In the genomic region with DNA sequence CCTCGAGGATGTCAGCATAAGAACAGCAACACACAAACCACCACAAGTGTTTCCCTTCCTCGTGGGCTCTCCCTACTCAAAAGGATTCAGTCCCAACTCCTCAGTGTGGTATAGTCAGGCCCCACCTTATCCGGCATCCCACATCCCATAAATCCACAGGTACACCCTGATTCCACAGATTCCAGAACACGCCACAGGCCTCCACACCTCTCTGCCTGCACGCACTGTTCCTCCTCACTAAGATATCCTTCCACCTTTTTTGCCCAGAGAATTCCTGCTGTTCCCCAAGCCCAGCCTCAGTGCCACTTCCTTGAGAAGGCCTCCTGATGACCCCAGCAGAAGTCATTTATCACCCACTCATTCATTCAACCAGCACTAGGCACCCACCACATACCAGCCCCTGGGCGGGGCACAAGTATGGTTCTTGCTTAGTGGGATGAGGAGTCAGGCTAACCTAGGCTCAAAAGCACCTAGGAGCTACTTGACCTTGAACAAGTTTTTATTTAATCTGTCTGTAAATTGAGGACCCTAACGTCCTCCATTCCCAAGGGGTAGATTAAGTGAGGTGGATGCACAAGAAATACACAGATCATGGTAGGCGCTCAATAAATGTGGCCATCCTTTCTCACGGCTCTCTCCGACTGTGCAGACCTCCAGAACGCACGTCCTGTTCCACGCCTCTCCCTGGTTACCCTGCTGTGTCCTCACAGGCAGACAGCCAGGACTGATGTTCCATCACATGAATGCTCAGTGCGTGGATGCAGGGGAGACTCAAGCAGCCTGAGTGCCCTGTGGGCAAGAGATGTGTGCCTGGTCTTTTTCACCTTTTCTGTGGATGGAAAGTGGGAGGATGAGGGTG, we compare ENCODE assay signal across 14 cellular contexts. TPM values are rescaled to one million over a fixed set of nuclear protein-coding genes. Genes with fewer than 3 reads are reported as not detected.
DNase-seq lines count a peak whose midpoint lies in the region; ATAC-seq and TF ChIP-seq lines count a peak whose summit lies in the region.
"Had no signal": no experiment of that assay in that cellular context is flagged by ENCODE, and none has a peak within 500 bp of the region (broad histone marks: within the 10 kb centered on the region; RNA-seq: fewer than 3 reads in every experiment).

No MANE protein-coding gene starts in this region.

- peaks cover 82% of the 10 kb centered on the region for H3K27me3 Mint-ChIP-seq in activated T-cell treated with anti-CD3 and anti-CD28 coated beads, Interleukin-2, amount 50 U/mL, for 24 hours
- H3K27me3 Mint-ChIP-seq in WTC11 (ENCODE audit: low read depth) = peaks cover 83% of the 10 kb centered on the region
- H3K27me3 Mint-ChIP-seq in stimulated activated naive B cell treated with anti-CD40 and anti-IgM and Interleukin-4, amounts not matched to agents 10 μg/mL and 1 μg/mL and 100 μg/mL, for 72 hours = peaks cover 80% of the 10 kb centered on the region in 2 donors

- no peak overlapping the region for H2AFZ ChIP-seq in mammary epithelial cell (ENCODE audit: low read depth, low read length)

- H3K36me3 ChIP-seq in mammary epithelial cell (ENCODE audit: insufficient read depth, low read length) = no peaks in the 10 kb centered on the region
- H3K36me3 ChIP-seq: SJSA1 had no signal

- no peak overlapping the region for H3K4me3 ChIP-seq in mammary epithelial cell (replicated peaks in 1 of 3; ENCODE audit: insufficient read depth in 1 of 3, low read depth in 2 of 3, low read length in 3 of 3)
- H3K4me3 ChIP-seq: SJSA1 had no signal

- no peak overlapping the region for H3K27ac Mint-ChIP-seq in activated T-cell treated with anti-CD3 and anti-CD28 coated beads, Interleukin-2, amount 50 U/mL, for 24 hours
- no peak overlapping the region for H3K27ac Mint-ChIP-seq in WTC11
- H3K27ac Mint-ChIP-seq in stimulated activated naive B cell treated with anti-CD40 and anti-IgM and Interleukin-4, amounts not matched to agents 10 μg/mL and 1 μg/mL and 100 μg/mL, for 72 hours = peak overlapping the region; percentile 44

- 65% methylated on average over 14 of the region's 14 CpGs for WGBS in mammary epithelial cell (ENCODE audit: low coverage, missing lambda C conversion rate)

- POLR2A ChIA-PET in WTC11 (lab: Charles Lee) = no interaction called here

- no peaks in the 10 kb centered on the region for H3K79me2 ChIP-seq in mammary epithelial cell (ENCODE audit: insufficient read depth, low read length)

- no TSS peak for BruUV-seq in mammary epithelial cell (replicated peaks; lab: Mats Ljungman, UMichigan)

- DNase-seq in activated T-cell treated with anti-CD3 and anti-CD28 coated beads, Interleukin-2, amount 50 U/mL, for 24 hours = no peak
- no peak for DNase-seq in activated T-cell treated with anti-CD3 and anti-CD28 coated beads, Interleukin-2, amount 50 U/mL, for 48 hours
- DNase-seq in WTC11 (ENCODE audit: low spot score) (no peak), left cardiac atrium (peak; percentile 56), mammary epithelial cell (no peak), GF-D8 (lab: John Stamatoyannopoulos, UW) (no peak)
- DNase-seq in stimulated activated naive B cell treated with anti-CD40 and anti-IgM and Interleukin-4, amounts not matched to agents 10 μg/mL and 1 μg/mL and 100 μg/mL, for 72 hours = no peak
- no peak for DNase-seq in activated effector memory CD4-positive, alpha-beta T cell treated with anti-CD3 and anti-CD28 coated beads, Interleukin-2, amount 50 U/mL, for 16 hours
- DNase-seq: activated CD4-positive, CD25-positive, alpha-beta regulatory T cell; DMS79 had no signal

- intact Hi-C loops in left cardiac atrium (cut with DNase I) (loop anchor here in 1 of 2 donors (5.0 kb wide), 1 partner anchor 45 kb away; no protein-coding TSS in a partner anchor), mammary epithelial cell (cut with micrococcal nuclease) (no loop called here)

- CTCF ChIA-PET in WTC11 (lab: Charles Lee) (no interaction called here), mammary epithelial cell (lab: Charles Lee; ENCODE audit: low non-redundant PET) (no interaction called here)

- no peaks in the 10 kb centered on the region for H3K36me3 Mint-ChIP-seq in activated T-cell treated with anti-CD3 and anti-CD28 coated beads, Interleukin-2, amount 50 U/mL, for 24 hours (ENCODE audit: low read depth)
- no peaks in the 10 kb centered on the region for H3K36me3 Mint-ChIP-seq in WTC11
- H3K36me3 Mint-ChIP-seq in stimulated activated naive B cell treated with anti-CD40 and anti-IgM and Interleukin-4, amounts not matched to agents 10 μg/mL and 1 μg/mL and 100 μg/mL, for 72 hours = no peaks in the 10 kb centered on the region

- peaks cover 16% of the 10 kb centered on the region for H3K4me1 Mint-ChIP-seq in activated T-cell treated with anti-CD3 and anti-CD28 coated beads, Interleukin-2, amount 50 U/mL, for 24 hours (ENCODE audit: low read depth)
- peaks cover 22% of the 10 kb centered on the region for H3K4me1 Mint-ChIP-seq in WTC11
- peaks cover 22 to 25% of the 10 kb centered on the region in 2 donors for H3K4me1 Mint-ChIP-seq in stimulated activated naive B cell treated with anti-CD40 and anti-IgM and Interleukin-4, amounts not matched to agents 10 μg/mL and 1 μg/mL and 100 μg/mL, for 72 hours

- H3K27ac ChIP-seq in mammary epithelial cell (ENCODE audit: insufficient read depth, low read depth, low read length) = no peak overlapping the region
- H3K27ac ChIP-seq: SJSA1 had no signal

- H3K4me2 ChIP-seq in mammary epithelial cell (ENCODE audit: insufficient read depth, low read depth, low read length) = no peak overlapping the region

- H3K9me3 Mint-ChIP-seq in activated T-cell treated with anti-CD3 and anti-CD28 coated beads, Interleukin-2, amount 50 U/mL, for 24 hours = no peaks in the 10 kb centered on the region
- H3K9me3 Mint-ChIP-seq in WTC11 = no peaks in the 10 kb centered on the region
- H3K9me3 Mint-ChIP-seq in stimulated activated naive B cell treated with anti-CD40 and anti-IgM and Interleukin-4, amounts not matched to agents 10 μg/mL and 1 μg/mL and 100 μg/mL, for 72 hours = no peaks in the 10 kb centered on the region

- in situ Hi-C loops in mammary epithelial cell (cut with MboI; ENCODE audit: low sequenced_read_pairs in 2 of 2) = no loop called here

- peaks cover 10% of the 10 kb centered on the region for H3K27me3 ChIP-seq in mammary epithelial cell (ENCODE audit: insufficient read depth, low read length)

- dilution Hi-C loops in mammary epithelial cell (cut with HindIII; ENCODE audit: low sequenced_read_pairs) = no loop called here

- no peak overlapping the region for H3K9ac ChIP-seq in mammary epithelial cell (ENCODE audit: insufficient read depth, low read length)

- peak overlapping the region; percentile 63 for H3K4me3 Mint-ChIP-seq in activated T-cell treated with anti-CD3 and anti-CD28 coated beads, Interleukin-2, amount 50 U/mL, for 24 hours
- H3K4me3 Mint-ChIP-seq in WTC11 = peak overlapping the region; percentile 63
- H3K4me3 Mint-ChIP-seq in stimulated activated naive B cell treated with anti-CD40 and anti-IgM and Interleukin-4, amounts not matched to agents 10 μg/mL and 1 μg/mL and 100 μg/mL, for 72 hours = peak overlapping the region; percentile 67 to 73

- TF ChIP-seq CTCF in WTC11 (IDR thresholded peaks at IDR 0.05) (no peak), mammary epithelial cell (conservative IDR thresholded peaks at IDR 0.05 in 1 of 2, IDR thresholded peaks at IDR 0.05 in 1 of 2; ENCODE audit: extremely low read depth in 1 of 2, insufficient read depth in 1 of 2, low read depth in 1 of 2, low read length in 2 of 2) (no peak)

- no peak for ATAC-seq in WTC11
- no peak for ATAC-seq in left cardiac atrium
- ATAC-seq in stimulated activated naive B cell treated with anti-CD40 and anti-IgM and Interleukin-4, amounts not matched to agents 10 μg/mL and 1 μg/mL and 100 μg/mL, for 72 hours (replicated peaks) = no peak

- no peaks in the 10 kb centered on the region for H3K9me3 ChIP-seq in mammary epithelial cell (replicated peaks; ENCODE audit: insufficient read depth, low read length)

- H3K4me1 ChIP-seq in mammary epithelial cell (ENCODE audit: insufficient read depth, low read length) = peaks cover 28% of the 10 kb centered on the region

- no peaks in the 10 kb centered on the region for H4K20me1 ChIP-seq in mammary epithelial cell (ENCODE audit: insufficient read depth, low read length)

TF ChIP-seq in WTC11, 78 proteins besides CTCF, POLR2A, EP300 and RAD21 (continues in another document):
- no peak for TF ChIP-seq PRRX2 (CRISPR knock-in tag; IDR thresholded peaks at IDR 0.05)
- TF ChIP-seq NR3C1 (CRISPR knock-in tag; conservative IDR thresholded peaks at IDR 0.05; ENCODE audit: low read depth) = no peak
- TF ChIP-seq, protein P1, sequence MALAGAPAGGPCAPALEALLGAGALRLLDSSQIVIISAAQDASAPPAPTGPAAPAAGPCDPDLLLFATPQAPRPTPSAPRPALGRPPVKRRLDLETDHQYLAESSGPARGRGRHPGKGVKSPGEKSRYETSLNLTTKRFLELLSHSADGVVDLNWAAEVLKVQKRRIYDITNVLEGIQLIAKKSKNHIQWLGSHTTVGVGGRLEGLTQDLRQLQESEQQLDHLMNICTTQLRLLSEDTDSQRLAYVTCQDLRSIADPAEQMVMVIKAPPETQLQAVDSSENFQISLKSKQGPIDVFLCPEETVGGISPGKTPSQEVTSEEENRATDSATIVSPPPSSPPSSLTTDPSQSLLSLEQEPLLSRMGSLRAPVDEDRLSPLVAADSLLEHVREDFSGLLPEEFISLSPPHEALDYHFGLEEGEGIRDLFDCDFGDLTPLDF (CRISPR knock-in tag; IDR thresholded peaks at IDR 0.05) = no peak
- TF ChIP-seq TEAD4 (CRISPR knock-in tag; IDR thresholded peaks at IDR 0.05) = no peak
- TF ChIP-seq, protein P2, sequence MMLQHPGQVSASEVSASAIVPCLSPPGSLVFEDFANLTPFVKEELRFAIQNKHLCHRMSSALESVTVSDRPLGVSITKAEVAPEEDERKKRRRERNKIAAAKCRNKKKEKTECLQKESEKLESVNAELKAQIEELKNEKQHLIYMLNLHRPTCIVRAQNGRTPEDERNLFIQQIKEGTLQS (CRISPR knock-in tag; conservative IDR thresholded peaks at IDR 0.05) = no peak
- no peak for TF ChIP-seq MXD4 (CRISPR knock-in tag; IDR thresholded peaks at IDR 0.05; ENCODE audit: borderline replicate concordance)
- no peak for TF ChIP-seq GABPB1 (CRISPR knock-in tag; IDR thresholded peaks at IDR 0.05)
- no peak for TF ChIP-seq NR1H2 (CRISPR knock-in tag; IDR thresholded peaks at IDR 0.05)
- no peak for TF ChIP-seq KAT7 (CRISPR knock-in tag; IDR thresholded peaks at IDR 0.05; ENCODE audit: borderline replicate concordance)

RNA-seq across cellular contexts. Expression of a gene that starts 2.1 kb away (rescaled TPM):
- total RNA-seq in WTC11 (2021) (3.1 to 3.3 TPM (median 3.2 TPM) in 3 replicates), left cardiac atrium (10 to 100 TPM in 1 of 2 donors, 1 to 10 TPM in 1; 7.2 to 15.9 TPM), mammary epithelial cell (not detected)
- 0.03 TPM for polyA plus RNA-seq in mammary epithelial cell
- not detected for polyA minus RNA-seq in mammary epithelial cell
- total RNA-seq: endothelial cell of umbilical vein, kidney epithelial cell, SJSA1, skeletal muscle tissue had no signal
- polyA plus RNA-seq: endothelial cell of umbilical vein had no signal

RNA-seq across cellular contexts. Expression of a gene that starts 10.8 kb away (rescaled TPM):
- total RNA-seq in WTC11 (2021) = 5.7 to 10.3 TPM (median 7.7 TPM) in 3 replicates
- 10 to 100 TPM in 1 of 2 donors, 1 to 10 TPM in 1; 9.2 to 10.1 TPM for total RNA-seq in left cardiac atrium
- 10 to 100 TPM; 12.3 to 18.4 TPM for total RNA-seq in mammary epithelial cell
- 17.8 TPM for polyA plus RNA-seq in mammary epithelial cell
- 5.2 TPM for polyA minus RNA-seq in mammary epithelial cell

RNA-seq across cellular contexts. Expression of a gene that starts 49.0 kb away (rescaled TPM):
- 399 to 507 TPM (median 489 TPM) in 3 replicates for total RNA-seq in WTC11 (2021)
- 100 to 1,000 TPM; 209 to 220 TPM for total RNA-seq in left cardiac atrium
- 100 to 1,000 TPM; 235 to 405 TPM for total RNA-seq in mammary epithelial cell
- 162 TPM for polyA plus RNA-seq in mammary epithelial cell
- 270 TPM for polyA minus RNA-seq in mammary epithelial cell
